Comparison of ENCODE assay signal across 8 cellular contexts in the genomic region with DNA sequence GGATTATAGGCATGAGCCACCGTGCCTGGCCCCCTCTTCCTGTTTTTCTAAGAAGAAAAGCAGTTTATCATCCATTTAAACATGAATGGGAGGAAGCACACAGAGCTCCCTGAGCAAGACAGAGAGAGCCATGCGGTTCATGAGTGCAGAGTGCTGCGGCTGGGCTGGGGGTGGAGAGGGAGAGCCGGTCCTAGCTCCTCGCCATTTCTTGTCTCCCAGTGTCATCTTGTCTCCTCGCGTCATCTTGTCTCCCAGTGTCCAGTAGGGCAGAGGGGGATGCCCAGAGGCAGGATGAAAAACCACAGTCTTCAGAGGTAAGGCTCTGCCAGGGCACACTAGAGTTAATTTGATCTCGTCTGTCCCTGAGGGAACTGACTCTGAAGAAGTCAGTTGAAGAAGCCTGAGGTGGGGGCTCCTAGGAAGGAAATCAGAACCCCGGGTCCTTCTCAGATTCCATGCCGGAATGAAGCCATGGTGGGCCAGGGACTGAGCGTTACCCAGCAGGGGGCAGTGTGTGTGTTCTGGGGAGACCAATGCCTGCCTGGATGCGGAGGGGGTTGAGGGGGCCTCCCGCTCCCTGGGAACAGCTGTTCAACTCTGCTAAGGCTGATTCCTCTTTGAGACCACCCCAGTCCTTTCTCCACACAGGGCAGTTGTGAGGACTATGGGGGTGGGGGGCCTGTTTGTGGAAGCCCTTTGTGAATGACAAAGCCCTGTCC. TPM values are rescaled to one million over a fixed set of nuclear protein-coding genes. Genes with fewer than 3 reads are reported as not detected.
A peak's percentile ranks its signal among the peaks of the same experiment; 100 is the strongest.
DNase-seq lines count a peak whose midpoint lies in the region; ATAC-seq and TF ChIP-seq lines count a peak whose summit lies in the region.
"Not testable (repeated sequence)": the region's sequence is repeated elsewhere in the genome, so short reads cannot be mapped to it uniquely, and the experiment has no call there.

No MANE protein-coding gene starts in this region.

- H3K4me3 Mint-ChIP-seq in activated T-cell treated with anti-CD3 and anti-CD28 coated beads, Interleukin-2, amount 50 U/mL, for 24 hours; endothelial cell (ENCODE audit: unreplicated experiment); neural progenitor cell: not testable (repeated sequence)

- H3K9me2 ChIP-seq in SK-N-SH, result not testable (repeated sequence)

- H2AFZ ChIP-seq in SK-N-SH (ENCODE audit: low read depth), result not testable (repeated sequence)
- H2AFZ ChIP-seq in neural progenitor cell (replicated peaks), result peak overlapping the region; percentile 18

- H3K36me3 Mint-ChIP-seq in activated T-cell treated with anti-CD3 and anti-CD28 coated beads, Interleukin-2, amount 50 U/mL, for 24 hours (ENCODE audit: low read depth); endothelial cell (ENCODE audit: low read depth, unreplicated experiment); neural progenitor cell: not testable (repeated sequence)

- not testable (repeated sequence) for H4K20me1 ChIP-seq in SK-N-SH (ENCODE audit: insufficient read depth); neural progenitor cell (ENCODE audit: low read depth)

- intact Hi-C loops in upper lobe of right lung (cut with DNase I), result not testable (repeated sequence)

- POLR2A ChIA-PET in SK-N-SH (lab: Yijun Ruan, JAX), result not testable (repeated sequence)

- not testable (repeated sequence) for H3K27me3 Mint-ChIP-seq in activated T-cell treated with anti-CD3 and anti-CD28 coated beads, Interleukin-2, amount 50 U/mL, for 24 hours; endothelial cell (ENCODE audit: unreplicated experiment); neural progenitor cell (ENCODE audit: insufficient read depth, low read depth)

- TF ChIP-seq RAD21 in SK-N-SH (IDR thresholded peaks at IDR 0.05; ENCODE audit: low read length), result not testable (repeated sequence)

- H3K9me3 ChIP-seq in NT2/D1 (ENCODE audit: insufficient read depth, low read length); SK-N-SH; neural progenitor cell (ENCODE audit: low read depth); upper lobe of right lung: not testable (repeated sequence)

- H3K4me3 ChIP-seq in H7 (ENCODE audit: insufficient read depth, low read depth, low read length); NT2/D1 (ENCODE audit: insufficient read length, low read depth); SK-N-SH (ENCODE audit: low read depth in 2 of 2, low read length in 1 of 2); neural progenitor cell; upper lobe of right lung: not testable (repeated sequence)

- ATAC-seq in upper lobe of right lung, result not testable (repeated sequence)

- H3K9me3 Mint-ChIP-seq in activated T-cell treated with anti-CD3 and anti-CD28 coated beads, Interleukin-2, amount 50 U/mL, for 24 hours; endothelial cell (ENCODE audit: unreplicated experiment); neural progenitor cell: not testable (repeated sequence)

- H3K27me3 ChIP-seq in H7 (ENCODE audit: control insufficient read depth, insufficient read depth, low read length); NT2/D1 (ENCODE audit: insufficient read depth, insufficient read length); SK-N-SH (ENCODE audit: insufficient read depth); neural progenitor cell; upper lobe of right lung: not testable (repeated sequence)

- peak overlapping the region; percentile 10 for H3K9ac ChIP-seq in NT2/D1 (ENCODE audit: insufficient read length, low read depth)
- not testable (repeated sequence) for H3K9ac ChIP-seq in SK-N-SH, neural progenitor cell

- H3K4me1 ChIP-seq in NT2/D1 (ENCODE audit: insufficient read depth, insufficient read length); SK-N-SH (ENCODE audit: control insufficient read depth in 1 of 2, insufficient read depth in 2 of 2, low read depth in 1 of 2, low read length in 1 of 2); neural progenitor cell; upper lobe of right lung: not testable (repeated sequence)

- 79% methylated on average over 13 of the region's 13 CpGs for WGBS in SK-N-SH (ENCODE audit: low lambda C conversion rate)

- H3K4me2 ChIP-seq in SK-N-SH, neural progenitor cell: not testable (repeated sequence)

- H3K4me1 Mint-ChIP-seq in activated T-cell treated with anti-CD3 and anti-CD28 coated beads, Interleukin-2, amount 50 U/mL, for 24 hours (ENCODE audit: low read depth), result peaks cover 46% of the 10 kb centered on the region
- H3K4me1 Mint-ChIP-seq in endothelial cell (ENCODE audit: unreplicated experiment), result not testable (repeated sequence)
- peaks cover 13% of the 10 kb centered on the region for H3K4me1 Mint-ChIP-seq in neural progenitor cell

- H3K36me3 ChIP-seq in H7 (replicated peaks; ENCODE audit: control insufficient read depth, insufficient read depth, low read length); NT2/D1 (ENCODE audit: insufficient read depth, insufficient read length, low read length); SK-N-SH (replicated peaks in 1 of 2; ENCODE audit: control insufficient read depth in 1 of 2, insufficient read depth in 2 of 2, low read length in 1 of 2); neural progenitor cell; upper lobe of right lung: not testable (repeated sequence)

- not testable (repeated sequence) for H3K27ac ChIP-seq in SK-N-SH (ENCODE audit: low read depth in 2 of 2, low read length in 1 of 2); neural progenitor cell; upper lobe of right lung

- TF ChIP-seq EP300 in SK-N-SH (IDR thresholded peaks at IDR 0.05; ENCODE audit: borderline replicate concordance in 1 of 2, low read depth in 1 of 2, low read length in 1 of 2), result not testable (repeated sequence)

- CTCF ChIA-PET in SK-N-SH (lab: Yijun Ruan, JAX), result not testable (repeated sequence)

- H3K27ac Mint-ChIP-seq in activated T-cell treated with anti-CD3 and anti-CD28 coated beads, Interleukin-2, amount 50 U/mL, for 24 hours, result peak overlapping the region; percentile 57
- not testable (repeated sequence) for H3K27ac Mint-ChIP-seq in endothelial cell (ENCODE audit: unreplicated experiment); neural progenitor cell

- TF ChIP-seq CTCF in SK-N-SH (IDR thresholded peaks at IDR 0.05) (0 out of 2 replicates have a peak, but pooled peaks have one; percentile 17), endothelial cell (IDR thresholded peaks at IDR 0.05; ENCODE audit: unreplicated experiment) (peak; percentile 17), neural progenitor cell (IDR thresholded peaks at IDR 0.05) (peak; percentile 24), upper lobe of right lung (IDR thresholded peaks at IDR 0.05) (peak; percentile 11)

- H3F3A ChIP-seq in SK-N-SH (replicated peaks; ENCODE audit: insufficient read depth); neural progenitor cell (ENCODE audit: low read depth): not testable (repeated sequence)

- peak; percentile 14 for DNase-seq in DMS 273 (lab: John Stamatoyannopoulos, UW; ENCODE audit: unreplicated experiment)
- DNase-seq in H7, result peak; percentile 29
- not testable (repeated sequence) for DNase-seq in NT2/D1 (ENCODE audit: low read depth, low spot score); SK-N-SH; neural progenitor cell (ENCODE audit: low spot score); upper lobe of right lung
- DNase-seq in activated T-cell treated with anti-CD3 and anti-CD28 coated beads, Interleukin-2, amount 50 U/mL, for 24 hours, result peak; percentile 50
- DNase-seq in endothelial cell (ENCODE audit: low spot score), result peak; percentile 18

- H3K79me2 ChIP-seq in SK-N-SH (ENCODE audit: insufficient read depth); neural progenitor cell (ENCODE audit: low read depth): not testable (repeated sequence)

RNA-seq across cellular contexts. Expression of a gene that starts 6.0 kb away (rescaled TPM):
- total RNA-seq in H7 (2014; rRNA removed; shearing (Covaris generic)), result 10.6 and 19.0 TPM in 2 replicates
- polyA plus RNA-seq in SK-N-SH (2012; rRNA removed), result 0.79 and 1.1 TPM in 2 replicates
- 0.94 and 1.2 TPM in 2 replicates for polyA plus RNA-seq in SK-N-SH (2012; cell fraction: cytosol; rRNA removed)
- polyA plus RNA-seq in SK-N-SH (2012; cell fraction: nucleus; rRNA removed), result 1.00 and 2.2 TPM in 2 replicates
- total RNA-seq in endothelial cell (ENCODE audit: unreplicated experiment) (12.4 TPM), neural progenitor cell (ENCODE audit: low replicate concordance) (24.3 and 36.9 TPM in 2 replicates), upper lobe of right lung (8.8 TPM)
